ENCODE assay signal across 13 cellular contexts in the genomic region with DNA sequence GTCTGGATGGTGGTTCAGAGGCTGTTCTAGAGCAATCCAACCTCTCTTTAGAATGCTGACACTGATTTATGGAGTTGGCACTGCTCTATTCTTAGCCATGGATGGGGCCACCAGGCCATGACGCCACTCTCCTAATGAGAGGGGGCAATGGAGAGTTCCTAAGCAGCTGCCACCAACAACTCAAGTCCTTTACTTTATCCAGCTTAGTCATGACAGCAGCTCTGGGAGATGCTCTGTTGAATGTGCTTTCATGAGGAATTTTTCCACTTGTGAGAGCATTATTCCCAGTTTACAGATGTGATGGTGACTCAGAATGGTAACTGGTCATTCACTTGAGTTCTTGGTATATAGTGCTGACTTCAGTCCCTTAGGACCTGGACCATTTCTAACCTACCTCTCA.
"Had no signal": no experiment of that assay in that cellular context is flagged by ENCODE, and none has a peak within 500 bp of the region (broad histone marks: within the 10 kb centered on the region; RNA-seq: fewer than 3 reads in every experiment).

No MANE protein-coding gene starts in this region.

- H3K27ac Mint-ChIP-seq: activated naive CD4-positive, alpha-beta T cell treated with anti-CD3 and anti-CD28 coated beads, Interleukin-2, amount 50 U/mL, for 24 hours; nephron progenitor cell had no signal

- DNase-seq: activated CD4-positive, alpha-beta T cell treated with anti-CD3 and anti-CD28 coated beads for 1 hour; activated CD4-positive, alpha-beta T cell treated with anti-CD3 and anti-CD28 coated beads, Interleukin-2, amount 50 U/mL, for 4 hours; activated effector memory CD4-positive, alpha-beta T cell treated with Interleukin-2 at 50 U/mL for 16 hours; adrenal gland; caudate nucleus; nephron progenitor cell; occipital lobe; right lobe of liver; stimulated activated naive CD8-positive, alpha-beta T cell treated with anti-CD3 and anti-CD28 coated beads, Interleukin-15, Interleukin-2, amounts not matched to agents 100 U/mL and 50 U/mL, for 24 hours; T-helper 1 cell; T1000; trophoblast cell had no signal

- H3K4me3 Mint-ChIP-seq: activated naive CD4-positive, alpha-beta T cell treated with anti-CD3 and anti-CD28 coated beads, Interleukin-2, amount 50 U/mL, for 24 hours; nephron progenitor cell had no signal

- H3K9me3 Mint-ChIP-seq: activated naive CD4-positive, alpha-beta T cell treated with anti-CD3 and anti-CD28 coated beads, Interleukin-2, amount 50 U/mL, for 24 hours; nephron progenitor cell had no signal

- H3K27me3 Mint-ChIP-seq: activated naive CD4-positive, alpha-beta T cell treated with anti-CD3 and anti-CD28 coated beads, Interleukin-2, amount 50 U/mL, for 24 hours had no signal

- ATAC-seq: right lobe of liver; stimulated activated naive CD8-positive, alpha-beta T cell treated with anti-CD3 and anti-CD28 coated beads, Interleukin-15, Interleukin-2, amounts not matched to agents 100 U/mL and 50 U/mL, for 24 hours had no signal

- H3K36me3 Mint-ChIP-seq: activated naive CD4-positive, alpha-beta T cell treated with anti-CD3 and anti-CD28 coated beads, Interleukin-2, amount 50 U/mL, for 24 hours had no signal
